Comparison of ENCODE assay signal across 8 cellular contexts in genomic region chr1:32249831-32250525, GRCh38.
A peak's percentile ranks its signal among the peaks of the same experiment; 100 is the strongest.
DNase-seq lines count a peak whose midpoint lies in the region; ATAC-seq and TF ChIP-seq lines count a peak whose summit lies in the region.

No MANE protein-coding gene starts in this region.

- DNase-seq in UCSD-AML1 (lab: John Stamatoyannopoulos, UW; ENCODE audit: unreplicated experiment), result peak; percentile 81
- DNase-seq in choroid plexus epithelial cell (ENCODE audit: low read depth), result peak; percentile 45
- DNase-seq in DMS153 treated with DMSO at 0.1 percent for 48 hours (lab: John Stamatoyannopoulos, UW; ENCODE audit: unreplicated experiment), result no peak
- no peak for DNase-seq in SIG-M5 (lab: John Stamatoyannopoulos, UW)
- DNase-seq in ecto neural progenitor cell (ENCODE audit: low spot score), result no peak

- no peak for TF ChIP-seq CTCF in choroid plexus epithelial cell (conservative IDR thresholded peaks at IDR 0.05; ENCODE audit: low read depth, low read length)

- H3K36me3 ChIP-seq in neuron (ENCODE audit: insufficient read depth, low read length), result no peaks in the 10 kb centered on the region

- no peak overlapping the region for H3K4me3 ChIP-seq in choroid plexus epithelial cell (ENCODE audit: low read depth, low read length)
- H3K4me3 ChIP-seq in neuron (ENCODE audit: low read length), result peak overlapping the region; percentile 22

- H3K4me1 ChIP-seq in neuron (ENCODE audit: insufficient read depth, low read length), result peaks cover 13% of the 10 kb centered on the region

- ATAC-seq in GM19035 (IDR thresholded peaks at IDR 0.05; ENCODE audit: unreplicated experiment) (peak; percentile 64), HG03139 (IDR thresholded peaks at IDR 0.05; ENCODE audit: unreplicated experiment) (peak; percentile 57)

- H3K27me3 ChIP-seq in neuron (ENCODE audit: insufficient read depth, low read length), result no peaks in the 10 kb centered on the region

- H3K9me3 ChIP-seq in neuron (ENCODE audit: low read length), result no peaks in the 10 kb centered on the region

- H2AFZ ChIP-seq in neuron (ENCODE audit: low read depth, low read length), result peak overlapping the region; percentile 66

Comparison
In these comparisons a context has a peak if more than half of its experiments do, and no peak if none do; other contexts are left out.
1. DNase-seq: peak in UCSD-AML1 (single experiment) and choroid plexus epithelial cell (single experiment); none in DMS153 treated with DMSO at 0.1 percent for 48 hours (single experiment), SIG-M5 (single experiment) and ecto neural progenitor cell (single experiment).